Comparison of ENCODE assay signal across 1 cellular context in the genomic region with DNA sequence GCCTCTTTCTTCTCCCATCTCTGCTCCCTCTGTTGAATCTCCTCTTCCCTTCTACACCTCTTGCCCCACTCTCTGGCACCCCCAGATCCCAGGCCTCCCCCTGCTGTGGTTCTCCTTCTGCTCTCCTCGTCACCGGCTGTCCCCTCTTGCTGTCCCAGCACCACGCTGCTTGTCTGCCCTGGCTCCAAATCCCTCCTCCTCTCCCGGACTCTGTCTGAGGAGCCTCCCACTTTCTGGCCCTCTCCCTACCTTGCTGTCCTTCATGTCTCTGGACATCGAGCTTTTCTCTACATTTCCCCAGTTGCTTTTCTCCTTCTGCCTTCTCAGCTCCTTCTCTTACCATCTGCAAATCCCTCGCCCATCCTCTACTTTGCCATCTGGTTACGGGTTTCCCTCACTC.
TF ChIP-seq lines count a peak whose summit lies in the region.

No MANE protein-coding gene starts in this region.

TF ChIP-seq in GM12878, 131 proteins besides CTCF, POLR2A, EP300 and RAD21:
- TF ChIP-seq YBX1 (IDR thresholded peaks at IDR 0.05) (no peak), NKRF (conservative IDR thresholded peaks at IDR 0.05) (no peak), BACH1 (IDR thresholded peaks at IDR 0.05; ENCODE audit: borderline replicate concordance) (no peak), RAD51 (IDR thresholded peaks at IDR 0.05) (no peak), E2F8 (IDR thresholded peaks at IDR 0.05; ENCODE audit: low read depth, partially characterized antibody) (no peak), HCFC1 (IDR thresholded peaks at IDR 0.05; ENCODE audit: low read length) (no peak), FOXK2 (IDR thresholded peaks at IDR 0.05) (no peak), SUPT20H (IDR thresholded peaks at IDR 0.05; ENCODE audit: borderline replicate concordance, control insufficient read depth, low read depth, low read length) (no peak), ZNF217 (IDR thresholded peaks at IDR 0.05) (no peak), SMAD5 (IDR thresholded peaks at IDR 0.05; ENCODE audit: low read depth) (no peak)
- TF ChIP-seq, protein P1, sequence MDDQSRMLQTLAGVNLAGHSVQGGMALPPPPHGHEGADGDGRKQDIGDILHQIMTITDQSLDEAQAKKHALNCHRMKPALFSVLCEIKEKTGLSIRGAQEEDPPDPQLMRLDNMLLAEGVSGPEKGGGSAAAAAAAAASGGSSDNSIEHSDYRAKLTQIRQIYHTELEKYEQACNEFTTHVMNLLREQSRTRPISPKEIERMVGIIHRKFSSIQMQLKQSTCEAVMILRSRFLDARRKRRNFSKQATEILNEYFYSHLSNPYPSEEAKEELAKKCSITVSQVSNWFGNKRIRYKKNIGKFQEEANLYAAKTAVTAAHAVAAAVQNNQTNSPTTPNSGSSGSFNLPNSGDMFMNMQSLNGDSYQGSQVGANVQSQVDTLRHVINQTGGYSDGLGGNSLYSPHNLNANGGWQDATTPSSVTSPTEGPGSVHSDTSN (IDR thresholded peaks at IDR 0.05; ENCODE audit: insufficient replicate concordance, low read depth, low read length): no peak
